Comparison of ENCODE assay signal across 21 cellular contexts in the genomic region with DNA sequence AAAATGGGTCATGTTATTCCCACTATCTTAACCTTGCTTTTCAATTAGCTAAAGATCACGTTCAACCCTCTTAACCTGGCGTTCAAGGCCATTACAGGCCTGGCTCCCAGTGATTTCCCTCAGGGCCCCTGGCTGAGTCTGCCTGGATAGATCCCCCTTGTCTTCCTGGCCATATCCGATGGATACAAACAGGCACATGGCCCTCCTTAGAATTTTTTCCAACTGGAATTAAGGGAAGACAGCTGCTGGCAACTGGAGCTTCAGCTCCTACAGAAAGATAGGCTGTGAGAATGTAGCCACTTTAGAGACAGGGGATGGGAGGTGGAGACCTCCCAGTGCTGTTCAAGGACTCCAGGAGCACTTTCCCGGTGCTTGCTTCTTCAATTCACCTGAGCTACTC.
"Had no signal": no experiment of that assay in that cellular context is flagged by ENCODE, and none has a peak within 500 bp of the region (broad histone marks: within the 10 kb centered on the region; RNA-seq: fewer than 3 reads in every experiment).

No MANE protein-coding gene starts in this region.

- H3K9me3 ChIP-seq: esophagus muscularis mucosa, gastrocnemius medialis, heart right ventricle, prostate gland, right lobe of liver, tibial nerve had no signal

- H3K36me3 ChIP-seq: prostate gland had no signal

- H3K4me3 ChIP-seq: esophagus muscularis mucosa, gastrocnemius medialis, heart right ventricle, prostate gland, right lobe of liver, spleen, tibial nerve had no signal

- DNase-seq: effector memory CD8-positive, alpha-beta T cell; gastrocnemius medialis; heart right ventricle; hypothalamus; midbrain; retina; right lobe of liver; spleen; stimulated activated CD4-positive, alpha-beta T cell treated with anti-CD3 and anti-CD28 coated beads, Interleukin-15, amount 100 ng/mL, for 24 hours; stimulated activated CD4-positive, alpha-beta T cell treated with anti-CD3 and anti-CD28 coated beads, Interleukin-1b, Interleukin-23, amount 100 ng/mL, for 48 hours; stimulated activated CD4-positive, alpha-beta T cell treated with anti-CD3 and anti-CD28 coated beads, Interleukin-4, amount 100 ng/mL, for 24 hours had no signal

- H3K9me3 Mint-ChIP-seq: dendritic cell treated with granulocyte-macrophage colony-stimulating factor and Interleukin-4, amounts not matched to agents 40 ng/mL and 50 ng/mL, for 4 days; effector memory CD8-positive, alpha-beta T cell; natural killer cell treated with Interleukin-12 subunit alpha and Interleukin-12 subunit beta and Interleukin-15 and Interleukin-18, amount 100 ng/mL, for 72 hours; stimulated activated memory B cell treated with anti-CD40 and anti-IgM and Interleukin-4, amounts not matched to agents 10 μg/mL and 1 μg/mL and 100 μg/mL, for 72 hours had no signal

- H3K9ac ChIP-seq: parathyroid adenoma had no signal

- H3K27ac Mint-ChIP-seq: dendritic cell treated with granulocyte-macrophage colony-stimulating factor and Interleukin-4, amounts not matched to agents 40 ng/mL and 50 ng/mL, for 4 days; effector memory CD8-positive, alpha-beta T cell; natural killer cell treated with Interleukin-12 subunit alpha and Interleukin-12 subunit beta and Interleukin-15 and Interleukin-18, amount 100 ng/mL, for 72 hours; stimulated activated memory B cell treated with anti-CD40 and anti-IgM and Interleukin-4, amounts not matched to agents 10 μg/mL and 1 μg/mL and 100 μg/mL, for 72 hours; stimulated activated naive CD8-positive, alpha-beta T cell treated with anti-CD3 and anti-CD28 coated beads, Interleukin-15, Interleukin-2, amounts not matched to agents 100 ng/mL and 50 ng/mL, for 24 hours had no signal

- H3K4me1 Mint-ChIP-seq: stimulated activated memory B cell treated with anti-CD40 and anti-IgM and Interleukin-4, amounts not matched to agents 10 μg/mL and 1 μg/mL and 100 μg/mL, for 72 hours had no signal

- H3K4me3 Mint-ChIP-seq: dendritic cell treated with granulocyte-macrophage colony-stimulating factor and Interleukin-4, amounts not matched to agents 40 ng/mL and 50 ng/mL, for 4 days; effector memory CD8-positive, alpha-beta T cell; natural killer cell treated with Interleukin-12 subunit alpha and Interleukin-12 subunit beta and Interleukin-15 and Interleukin-18, amount 100 ng/mL, for 72 hours; stimulated activated memory B cell treated with anti-CD40 and anti-IgM and Interleukin-4, amounts not matched to agents 10 μg/mL and 1 μg/mL and 100 μg/mL, for 72 hours; stimulated activated naive CD8-positive, alpha-beta T cell treated with anti-CD3 and anti-CD28 coated beads, Interleukin-15, Interleukin-2, amounts not matched to agents 100 ng/mL and 50 ng/mL, for 24 hours had no signal

- H3K4me1 ChIP-seq: parathyroid adenoma, spleen had no signal

- H2AFZ ChIP-seq: parathyroid adenoma had no signal

- H3K27me3 Mint-ChIP-seq: dendritic cell treated with granulocyte-macrophage colony-stimulating factor and Interleukin-4, amounts not matched to agents 40 ng/mL and 50 ng/mL, for 4 days; effector memory CD8-positive, alpha-beta T cell; natural killer cell treated with Interleukin-12 subunit alpha and Interleukin-12 subunit beta and Interleukin-15 and Interleukin-18, amount 100 ng/mL, for 72 hours; stimulated activated memory B cell treated with anti-CD40 and anti-IgM and Interleukin-4, amounts not matched to agents 10 μg/mL and 1 μg/mL and 100 μg/mL, for 72 hours; stimulated activated naive CD8-positive, alpha-beta T cell treated with anti-CD3 and anti-CD28 coated beads, Interleukin-15, Interleukin-2, amounts not matched to agents 100 ng/mL and 50 ng/mL, for 24 hours had no signal

- H3K27ac ChIP-seq: epithelial cell of prostate, esophagus muscularis mucosa, gastrocnemius medialis, heart right ventricle, parathyroid adenoma, right lobe of liver, spleen, tibial nerve had no signal

- H3K27me3 ChIP-seq: esophagus muscularis mucosa, gastrocnemius medialis, heart right ventricle, right lobe of liver, spleen, tibial nerve had no signal

- ATAC-seq: effector memory CD8-positive, alpha-beta T cell; gastrocnemius medialis; heart right ventricle; left lobe of liver; natural killer cell treated with Interleukin-12 subunit alpha and Interleukin-12 subunit beta and Interleukin-15 and Interleukin-18, amount 100 ng/mL, for 72 hours; right lobe of liver; stimulated activated memory B cell treated with anti-CD40 and anti-IgM and Interleukin-4, amounts not matched to agents 10 μg/mL and 1 μg/mL and 100 μg/mL, for 72 hours had no signal

- H3K79me2 ChIP-seq: parathyroid adenoma had no signal
